ENCODE assay signal across 13 cellular contexts in the genomic region with DNA sequence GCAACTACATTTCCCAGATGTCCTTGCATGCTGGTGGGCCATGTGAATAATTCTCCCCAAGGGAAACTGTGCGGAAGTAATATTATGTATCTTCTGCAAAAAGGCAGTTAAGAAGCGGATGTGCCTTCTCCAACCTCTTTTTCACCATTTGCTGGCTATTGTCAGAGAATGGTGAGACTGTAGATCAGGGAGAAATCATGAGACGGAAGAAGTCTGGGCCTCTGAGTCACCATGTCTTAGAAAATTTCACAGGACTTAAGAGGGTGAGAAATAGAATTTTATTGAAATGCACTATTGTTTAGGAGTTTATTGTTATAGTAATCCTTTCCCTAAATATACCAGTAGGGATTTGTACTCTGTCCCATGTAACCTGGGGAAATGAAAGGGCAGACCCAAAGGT.
"Had no signal": no experiment of that assay in that cellular context is flagged by ENCODE, and none has a peak within 500 bp of the region (broad histone marks: within the 10 kb centered on the region; RNA-seq: fewer than 3 reads in every experiment).

No MANE protein-coding gene starts in this region.

- H3K4me1 ChIP-seq: stomach had no signal

- H3K27ac ChIP-seq: brain microvascular endothelial cell, dorsolateral prefrontal cortex, stomach had no signal

- H3K9me3 ChIP-seq: mucosa of descending colon, stomach had no signal

- ATAC-seq: esophagus mucosa, natural killer cell, WTC11 had no signal

- H3K27me3 ChIP-seq: brain microvascular endothelial cell, stomach had no signal

- DNase-seq: activated CD4-positive, alpha-beta T cell treated with anti-CD3 and anti-CD28 coated beads, Interleukin-2, amount 10 ng/mL, durations not matched to agents 7 days and 5 days; activated CD8-positive, alpha-beta memory T cell treated with anti-CD3 and anti-CD28 coated beads for 24 hours; activated naive CD4-positive, alpha-beta T cell treated with Interleukin-2 at 50 U/mL for 16 hours; brain microvascular endothelial cell; cerebellar nuclear complex; dorsolateral prefrontal cortex; mucosa of descending colon; natural killer cell; stimulated activated CD4-positive, alpha-beta T cell treated with anti-CD3 and anti-CD28 coated beads, Interleukin-4, amount 100 ng/mL, for 4 hours; stomach; T-helper 1 cell had no signal

- H3K36me3 ChIP-seq: brain microvascular endothelial cell, stomach had no signal

- H3K4me3 ChIP-seq: dorsolateral prefrontal cortex, mucosa of descending colon, stomach had no signal
